In genomic region chr17:49872776-49873377, GRCh38 we compare ENCODE assay signal across 1 cellular context.
TF ChIP-seq lines count a peak whose summit lies in the region.

No MANE protein-coding gene starts in this region.

TF ChIP-seq in GM23338, 12 proteins besides CTCF, POLR2A, EP300 and RAD21 (continued from another document):
- no peak for TF ChIP-seq ZNF462 (CRISPR knock-in tag; IDR thresholded peaks at IDR 0.05)
